22 cellular contexts compared by ENCODE assay signal in genomic region chr11:70669281-70669680, GRCh38.
"Had no signal": no experiment of that assay in that cellular context is flagged by ENCODE, and none has a peak within 500 bp of the region (broad histone marks: within the 10 kb centered on the region; RNA-seq: fewer than 3 reads in every experiment).

No MANE protein-coding gene starts in this region.

- H3K9me3 Mint-ChIP-seq: natural killer cell treated with Interleukin-12 subunit alpha and Interleukin-12 subunit beta and Interleukin-15 and Interleukin-18, amount 100 ng/mL, for 72 hours; stimulated activated naive CD8-positive, alpha-beta T cell treated with anti-CD3 and anti-CD28 coated beads, Interleukin-15, amount 100 ng/mL, for 72 hours; type B pancreatic cell had no signal

- H3K4me1 ChIP-seq: left ventricle myocardium inferior, pancreas, prostate gland, sigmoid colon, tibial nerve, uterus had no signal

- H3K4me3 Mint-ChIP-seq: naive thymus-derived CD4-positive, alpha-beta T cell; natural killer cell treated with Interleukin-12 subunit alpha and Interleukin-12 subunit beta and Interleukin-15 and Interleukin-18, amount 100 ng/mL, for 72 hours; stimulated activated memory B cell treated with anti-CD40 and anti-IgM and Interleukin-4, amounts not matched to agents 10 μg/mL and 1 μg/mL and 100 μg/mL, for 72 hours; stimulated activated naive CD8-positive, alpha-beta T cell treated with anti-CD3 and anti-CD28 coated beads, Interleukin-15, amount 100 ng/mL, for 72 hours; type B pancreatic cell had no signal

- H3K9me3 ChIP-seq: left ventricle myocardium inferior, mucosa of descending colon, pancreas, prostate gland, sigmoid colon, spleen, tibial nerve, uterus had no signal

- H3K27ac Mint-ChIP-seq: naive thymus-derived CD4-positive, alpha-beta T cell; natural killer cell treated with Interleukin-12 subunit alpha and Interleukin-12 subunit beta and Interleukin-15 and Interleukin-18, amount 100 ng/mL, for 72 hours; stimulated activated memory B cell treated with anti-CD40 and anti-IgM and Interleukin-4, amounts not matched to agents 10 μg/mL and 1 μg/mL and 100 μg/mL, for 72 hours; stimulated activated naive CD8-positive, alpha-beta T cell treated with anti-CD3 and anti-CD28 coated beads, Interleukin-15, amount 100 ng/mL, for 72 hours; type B pancreatic cell had no signal

- H3K27ac ChIP-seq: hepatocyte, left ventricle myocardium inferior, pancreas, prostate gland, sigmoid colon, spleen, tibial nerve, uterus had no signal

- ATAC-seq: mucosa of descending colon; naive thymus-derived CD4-positive, alpha-beta T cell; natural killer cell treated with Interleukin-12 subunit alpha and Interleukin-12 subunit beta and Interleukin-15 and Interleukin-18, amount 100 ng/mL, for 72 hours; pancreas; right cardiac atrium; stimulated activated memory B cell treated with anti-CD40 and anti-IgM and Interleukin-4, amounts not matched to agents 10 μg/mL and 1 μg/mL and 100 μg/mL, for 72 hours; stimulated activated naive CD8-positive, alpha-beta T cell treated with anti-CD3 and anti-CD28 coated beads, Interleukin-15, amount 100 ng/mL, for 72 hours had no signal

- H3K27me3 ChIP-seq: pancreas had no signal

- H3K4me1 Mint-ChIP-seq: naive thymus-derived CD4-positive, alpha-beta T cell; stimulated activated memory B cell treated with anti-CD40 and anti-IgM and Interleukin-4, amounts not matched to agents 10 μg/mL and 1 μg/mL and 100 μg/mL, for 72 hours; stimulated activated naive CD8-positive, alpha-beta T cell treated with anti-CD3 and anti-CD28 coated beads, Interleukin-15, amount 100 ng/mL, for 72 hours had no signal

- H3K36me3 Mint-ChIP-seq: naive thymus-derived CD4-positive, alpha-beta T cell; natural killer cell treated with Interleukin-12 subunit alpha and Interleukin-12 subunit beta and Interleukin-15 and Interleukin-18, amount 100 ng/mL, for 72 hours; stimulated activated memory B cell treated with anti-CD40 and anti-IgM and Interleukin-4, amounts not matched to agents 10 μg/mL and 1 μg/mL and 100 μg/mL, for 72 hours; type B pancreatic cell had no signal

- H3K79me2 ChIP-seq: hepatocyte had no signal

- H3K4me3 ChIP-seq: hepatocyte, left ventricle myocardium inferior, lung, mucosa of descending colon, pancreas, prostate gland, sigmoid colon, spleen, tibial nerve, uterus had no signal

- DNase-seq: islet precursor cell; left ventricle myocardium inferior; midbrain; mucosa of descending colon; naive thymus-derived CD4-positive, alpha-beta T cell; pancreas; right cardiac atrium; sigmoid colon; small intestine; spleen; stimulated activated CD4-positive, alpha-beta T cell treated with anti-CD3 and anti-CD28 coated beads, Interleukin-4, amount 100 ng/mL, for 4 hours; stimulated activated CD8-positive, alpha-beta memory T cell treated with anti-CD3 and anti-CD28 coated beads, Interleukin-4, amount 100 ng/mL, for 48 hours; stimulated activated naive CD4-positive, alpha-beta T cell treated with Interleukin-2 at 50 U/mL for 16 hours; stimulated activated naive CD8-positive, alpha-beta T cell treated with anti-CD3 and anti-CD28 coated beads, Interleukin-15, amount 100 ng/mL, for 72 hours; uterus had no signal

- H3K36me3 ChIP-seq: left ventricle myocardium inferior, pancreas, prostate gland, sigmoid colon, spleen, tibial nerve, uterus had no signal

- H3K4me2 ChIP-seq: hepatocyte had no signal
